Comparison of ENCODE assay signal across 9 cellular contexts in genomic region chr19:7637374-7638256, GRCh38. TPM values are rescaled to one million over a fixed set of nuclear protein-coding genes. Genes with fewer than 3 reads are reported as not detected.
A peak's percentile ranks its signal among the peaks of the same experiment; 100 is the strongest.
DNase-seq lines count a peak whose midpoint lies in the region; ATAC-seq and TF ChIP-seq lines count a peak whose summit lies in the region.
"Had no signal": no experiment of that assay in that cellular context is flagged by ENCODE, and none has a peak within 500 bp of the region (broad histone marks: within the 10 kb centered on the region; RNA-seq: fewer than 3 reads in every experiment).

No MANE protein-coding gene starts in this region.

- H3K27ac ChIP-seq in A673 (ENCODE audit: low read depth, low read length, poor library complexity, severe bottlenecking), result peak overlapping the region; percentile 67
- H3K27ac ChIP-seq in OCI-LY7 (ENCODE audit: low read depth, low read length, poor library complexity, severe bottlenecking), result no peak overlapping the region
- peak overlapping the region; percentile 81 for H3K27ac ChIP-seq in effector memory CD4-positive, alpha-beta T cell (ENCODE audit: insufficient read depth, low read length, poor library complexity, severe bottlenecking)

- peak overlapping the region; percentile 45; the same call in 1 of the 2 replicates for H2AFZ ChIP-seq in OCI-LY7 (ENCODE audit: low read length)

- peaks cover 15% of the 10 kb centered on the region for H3K9me3 Mint-ChIP-seq in glutamatergic neuron (ENCODE audit: unreplicated experiment)

- H3K27me3 ChIP-seq in A673 (replicated peaks; ENCODE audit: insufficient read depth, low read depth, low read length, poor library complexity), result no peaks in the 10 kb centered on the region
- no peaks in the 10 kb centered on the region for H3K27me3 ChIP-seq in effector memory CD4-positive, alpha-beta T cell (replicated peaks; ENCODE audit: control insufficient read depth, insufficient read depth, low read length, poor library complexity, severe bottlenecking)
- H3K27me3 ChIP-seq in mucosa of stomach (ENCODE audit: control insufficient read depth, insufficient read depth, low read length), result no peaks in the 10 kb centered on the region

- H3K9me3 ChIP-seq in A673 (ENCODE audit: low read depth, low read length, poor library complexity, severe bottlenecking), result no peaks in the 10 kb centered on the region
- H3K9me3 ChIP-seq in OCI-LY7 (ENCODE audit: low read length), result no peaks in the 10 kb centered on the region
- H3K9me3 ChIP-seq in effector memory CD4-positive, alpha-beta T cell (ENCODE audit: control insufficient read depth, low read length), result no peaks in the 10 kb centered on the region
- no peaks in the 10 kb centered on the region for H3K9me3 ChIP-seq in mucosa of stomach (ENCODE audit: control insufficient read depth, low read length)

- BruUV-seq in A673 (replicated peaks; lab: Mats Ljungman, UMichigan) (no TSS peak), OCI-LY7 (replicated peaks; lab: Mats Ljungman, UMichigan) (no TSS peak)

- TF ChIP-seq CTCF in A673 (conservative IDR thresholded peaks at IDR 0.05; ENCODE audit: low read depth, low read length), result no peak
- TF ChIP-seq CTCF in OCI-LY7 (conservative IDR thresholded peaks at IDR 0.05; ENCODE audit: low read length), result no peak
- no peak for TF ChIP-seq CTCF in glutamatergic neuron (IDR thresholded peaks at IDR 0.05; ENCODE audit: partially characterized antibody, unreplicated experiment)

- POLR2A ChIA-PET in A673 (lab: Charles Lee; ENCODE audit: low non-redundant PET), result no interaction called here
- POLR2A ChIA-PET in OCI-LY7 (lab: Charles Lee), result interaction anchor here (0.6 to 1.2 kb wide), 4 partner anchors 8 to 169 kb away, joined by 3 to 6 read pairs (median 4); partner anchors contain the start of genes PET100 and XAB2

- H3K36me3 ChIP-seq in A673 (ENCODE audit: insufficient read depth, low read length, poor library complexity, severe bottlenecking) (no peaks in the 10 kb centered on the region), OCI-LY7 (ENCODE audit: insufficient read depth, low read length) (0 out of 2 replicates have a peak, but pooled peaks cover under 1% of the 10 kb centered on the region), mucosa of stomach (ENCODE audit: control insufficient read depth, insufficient read depth, low read length) (peaks cover 11% of the 10 kb centered on the region)
- peaks cover 14% of the 10 kb centered on the region for H3K36me3 ChIP-seq in effector memory CD4-positive, alpha-beta T cell (ENCODE audit: control insufficient read depth, insufficient read depth, low read length)

- H3K9me2 ChIP-seq in OCI-LY7 (ENCODE audit: insufficient read depth, low read length), result no peaks in the 10 kb centered on the region

- H3K27ac Mint-ChIP-seq in glutamatergic neuron (ENCODE audit: unreplicated experiment), result no peak overlapping the region

- peaks cover 19% of the 10 kb centered on the region for H3K27me3 Mint-ChIP-seq in glutamatergic neuron (ENCODE audit: unreplicated experiment)

- peak overlapping the region; percentile 93 for H3K9ac ChIP-seq in mucosa of stomach (ENCODE audit: low read length)

- peaks cover 15% of the 10 kb centered on the region for H3K4me1 Mint-ChIP-seq in glutamatergic neuron (ENCODE audit: low read depth, unreplicated experiment)

- H3K4me1 ChIP-seq in A673 (ENCODE audit: insufficient read depth, low read length, poor library complexity, severe bottlenecking) (peaks cover 9% of the 10 kb centered on the region), OCI-LY7 (ENCODE audit: insufficient read depth, low read length, poor library complexity, severe bottlenecking) (peaks cover 15% of the 10 kb centered on the region), mucosa of stomach (ENCODE audit: control insufficient read depth, insufficient read depth, low read length) (peaks cover 8% of the 10 kb centered on the region)
- peaks cover 18% of the 10 kb centered on the region for H3K4me1 ChIP-seq in effector memory CD4-positive, alpha-beta T cell (ENCODE audit: control insufficient read depth, insufficient read depth, low read length, poor library complexity, severe bottlenecking)

- H3K4me3 ChIP-seq in A673 (ENCODE audit: low read depth, low read length, poor library complexity, severe bottlenecking) (peak overlapping the region; percentile 79), OCI-LY7 (ENCODE audit: low read depth, low read length, poor library complexity, severe bottlenecking) (peak overlapping the region; percentile 98), mucosa of stomach (ENCODE audit: low read length) (peak overlapping the region; percentile 88)
- peak overlapping the region; percentile 65 for H3K4me3 ChIP-seq in effector memory CD4-positive, alpha-beta T cell (ENCODE audit: insufficient read depth, low read depth, low read length, poor library complexity, severe bottlenecking)

- CTCF ChIA-PET in A673 (lab: Charles Lee), result no interaction called here
- CTCF ChIA-PET in OCI-LY7 (lab: Charles Lee; ENCODE audit: unreplicated experiment), result no interaction called here

- H3K4me3 Mint-ChIP-seq in glutamatergic neuron (ENCODE audit: unreplicated experiment), result no peak overlapping the region

- H3K4me2 ChIP-seq in OCI-LY7 (ENCODE audit: low read length), result peak overlapping the region; percentile 91

- intact Hi-C loops in A673 (cut with micrococcal nuclease; ENCODE audit: unreplicated experiment), result no loop called here
- intact Hi-C loops in OCI-LY7 (cut with micrococcal nuclease; ENCODE audit: unreplicated experiment), result no loop called here

- H3K36me3 Mint-ChIP-seq in glutamatergic neuron (ENCODE audit: unreplicated experiment), result no peaks in the 10 kb centered on the region

- ATAC-seq in GM19328 (IDR thresholded peaks at IDR 0.05; ENCODE audit: unreplicated experiment), result peak; percentile 15
- no peak for ATAC-seq in HG02571 (IDR thresholded peaks at IDR 0.05; ENCODE audit: unreplicated experiment)

- no peaks in the 10 kb centered on the region; the same call in 1 of the 2 replicates for H3K79me2 ChIP-seq in OCI-LY7 (ENCODE audit: insufficient read depth, low read depth, low read length)

- no peaks in the 10 kb centered on the region for H4K20me1 ChIP-seq in OCI-LY7 (ENCODE audit: insufficient read depth, low read length)

- no peak for DNase-seq in A673 (ENCODE audit: low spot score)
- peak; percentile 29 for DNase-seq in OCI-LY7 (ENCODE audit: low spot score)
- DNase-seq in effector memory CD4-positive, alpha-beta T cell, result no peak
- no peak for DNase-seq in GOT3 (lab: John Stamatoyannopoulos, UW)
- no peak for DNase-seq in glutamatergic neuron

RNA-seq across cellular contexts. Expression of gene STXBP2, which starts 0.7 kb away (rescaled TPM):
- 49.8 and 60.0 TPM in 2 replicates for total RNA-seq in A673 (2021)
- 27.7 and 43.0 TPM in 2 replicates for total RNA-seq in OCI-LY7 (2014; rRNA removed; shearing (Covaris generic))
- 121 and 138 TPM in 2 replicates for total RNA-seq in OCI-LY7 (2022)
- total RNA-seq in glutamatergic neuron (ENCODE audit: unreplicated experiment), result 32.8 TPM

RNA-seq across cellular contexts. Expression of gene PCP2, which starts 4.1 kb away (rescaled TPM):
- total RNA-seq in A673 (2021) (not detected in 2 replicates), OCI-LY7 (2022) (2.0 and 2.1 TPM in 2 replicates), glutamatergic neuron (ENCODE audit: unreplicated experiment) (not detected)
- 0.82 TPM in 1 of 2 replicates, not detected in the other for total RNA-seq in OCI-LY7 (2014; rRNA removed; shearing (Covaris generic))
- total RNA-seq: dermis microvascular lymphatic vessel endothelial cell had no signal

RNA-seq across cellular contexts. Expression of gene PET100, which starts 8.0 kb away (rescaled TPM):
- 129 and 130 TPM in 2 replicates for total RNA-seq in A673 (2021)
- total RNA-seq in OCI-LY7 (2014; rRNA removed; shearing (Covaris generic)), result 48.8 and 65.4 TPM in 2 replicates
- 111 and 118 TPM in 2 replicates for total RNA-seq in OCI-LY7 (2022)
- total RNA-seq in glutamatergic neuron (ENCODE audit: unreplicated experiment), result 186 TPM

RNA-seq across cellular contexts. Expression of gene XAB2, which starts 8.3 kb away (rescaled TPM):
- 46.8 and 50.4 TPM in 2 replicates for total RNA-seq in A673 (2021)
- 35.0 and 36.6 TPM in 2 replicates for total RNA-seq in OCI-LY7 (2014; rRNA removed; shearing (Covaris generic))
- total RNA-seq in OCI-LY7 (2022), result 39.7 and 39.9 TPM in 2 replicates
- total RNA-seq in glutamatergic neuron (ENCODE audit: unreplicated experiment), result 32.8 TPM

RNA-seq across cellular contexts. Expression of gene RETN, which starts 31.2 kb away (rescaled TPM):
- total RNA-seq in A673 (2021), result not detected in 2 replicates
- not detected in 2 replicates for total RNA-seq in OCI-LY7 (2014; rRNA removed; shearing (Covaris generic))
- not detected in 2 replicates for total RNA-seq in OCI-LY7 (2022)
- not detected for total RNA-seq in glutamatergic neuron (ENCODE audit: unreplicated experiment)
- total RNA-seq: dermis microvascular lymphatic vessel endothelial cell had no signal
